ENCODE assay signal across 9 cellular contexts in genomic region chrX:143437439-143437838, GRCh38.
A peak's percentile ranks its signal among the peaks of the same experiment; 100 is the strongest.
DNase-seq lines count a peak whose midpoint lies in the region; ATAC-seq and TF ChIP-seq lines count a peak whose summit lies in the region.
"Had no signal": no experiment of that assay in that cellular context is flagged by ENCODE, and none has a peak within 500 bp of the region (broad histone marks: within the 10 kb centered on the region; RNA-seq: fewer than 3 reads in every experiment).

No MANE protein-coding gene starts in this region.

- POLR2A ChIA-PET in RWPE1 (lab: Yijun Ruan, JAX; ENCODE audit: low non-redundant PET), result no interaction called here

- H3K36me3 ChIP-seq in DOHH2 (ENCODE audit: control insufficient read depth, low read length), result no peaks in the 10 kb centered on the region
- H3K36me3 ChIP-seq in kidney epithelial cell (ENCODE audit: control insufficient read depth, insufficient read depth, low read length), result no peaks in the 10 kb centered on the region
- no peaks in the 10 kb centered on the region for H3K36me3 ChIP-seq in BE2C
- H3K36me3 ChIP-seq: neutrophil had no signal

- H3K9me3 ChIP-seq in DOHH2 (ENCODE audit: control insufficient read depth, insufficient read depth, low read length) (no peaks in the 10 kb centered on the region), BE2C (no peaks in the 10 kb centered on the region)
- H3K9me3 ChIP-seq: neutrophil had no signal

- H3K4me2 ChIP-seq in DOHH2 (ENCODE audit: low read length), result no peak overlapping the region

- H3K27ac ChIP-seq in DOHH2 (ENCODE audit: low read depth, low read length), result no peak overlapping the region
- H3K27ac ChIP-seq in RWPE1, result no peak overlapping the region
- H3K27ac ChIP-seq: neutrophil had no signal

- DNase-seq in HT-29 (ENCODE audit: low spot score), result peak; percentile 32
- peak; percentile 0 for DNase-seq in RWPE1 (ENCODE audit: low spot score)
- DNase-seq in kidney epithelial cell (ENCODE audit: low read depth), result no peak
- no peak for DNase-seq in NCI-H1048 (lab: John Stamatoyannopoulos, UW)
- no peak for DNase-seq in BE2C

- TF ChIP-seq CTCF in DOHH2 (IDR thresholded peaks at IDR 0.05; ENCODE audit: low read depth, low read length, poor library complexity, severe bottlenecking), result peak; percentile 56
- TF ChIP-seq CTCF in RWPE1 (conservative IDR thresholded peaks at IDR 0.05; ENCODE audit: low read depth), result peak; percentile 32
- peak; percentile 48 for TF ChIP-seq CTCF in kidney epithelial cell (IDR thresholded peaks at IDR 0.05; ENCODE audit: insufficient read depth, low read length, poor library complexity, severe bottlenecking)
- TF ChIP-seq CTCF in BE2C (IDR thresholded peaks at IDR 0.05; ENCODE audit: low read depth, low read length), result no peak

- no peak for ATAC-seq in GM18520 (IDR thresholded peaks at IDR 0.05; ENCODE audit: unreplicated experiment)
- no peak for ATAC-seq in GM18870 (IDR thresholded peaks at IDR 0.05; ENCODE audit: unreplicated experiment)

- H3F3A ChIP-seq in DOHH2 (ENCODE audit: control insufficient read depth, insufficient read depth), result no peaks in the 10 kb centered on the region

- no peaks in the 10 kb centered on the region for H3K9me2 ChIP-seq in DOHH2 (replicated peaks; ENCODE audit: control insufficient read depth, low read length)

- CTCF ChIA-PET in RWPE1 (lab: Yijun Ruan, JAX), result no interaction called here

- H3K4me1 ChIP-seq in DOHH2 (ENCODE audit: control insufficient read depth, low read length) (no peaks in the 10 kb centered on the region), BE2C (no peaks in the 10 kb centered on the region)

- no peaks in the 10 kb centered on the region for H4K20me1 ChIP-seq in DOHH2 (ENCODE audit: control insufficient read depth, insufficient read depth, low read depth, low read length)

- H3K4me3 ChIP-seq in DOHH2 (ENCODE audit: low read length) (no peak overlapping the region), kidney epithelial cell (ENCODE audit: low read depth, low read length) (no peak overlapping the region), BE2C (ENCODE audit: low read depth, low read length) (no peak overlapping the region)

- H3K79me2 ChIP-seq in DOHH2 (ENCODE audit: control insufficient read depth, low read length), result no peaks in the 10 kb centered on the region

- H3K27me3 ChIP-seq in DOHH2 (ENCODE audit: control insufficient read depth, low read length) (no peaks in the 10 kb centered on the region), kidney epithelial cell (ENCODE audit: control insufficient read depth, insufficient read depth, low read length) (no peaks in the 10 kb centered on the region), BE2C (no peaks in the 10 kb centered on the region)
- H3K27me3 ChIP-seq: neutrophil had no signal

Comparison
In these comparisons a context has a peak if more than half of its experiments do, and no peak if none do; other contexts are left out.
1. DNase-seq: peak in HT-29 (single experiment) and RWPE1 (single experiment); none in kidney epithelial cell (single experiment), NCI-H1048 (single experiment) and BE2C (single experiment).